ENCODE assay signal across 10 cellular contexts in genomic region chr4:185567828-185568442, GRCh38. TPM values are rescaled to one million over a fixed set of nuclear protein-coding genes. Genes with fewer than 3 reads are reported as not detected.
A peak's percentile ranks its signal among the peaks of the same experiment; 100 is the strongest.
DNase-seq lines count a peak whose midpoint lies in the region; ATAC-seq and TF ChIP-seq lines count a peak whose summit lies in the region.
"Had no signal": no experiment of that assay in that cellular context is flagged by ENCODE, and none has a peak within 500 bp of the region (broad histone marks: within the 10 kb centered on the region; RNA-seq: fewer than 3 reads in every experiment).

No MANE protein-coding gene starts in this region.

- peaks cover 37% of the 10 kb centered on the region for H3K4me1 ChIP-seq in SJCRH30
- H3K4me1 ChIP-seq in tibial artery: peaks cover 0 to 52% (median 37%) of the 10 kb centered on the region in 4 donors
- H3K4me1 ChIP-seq in HAP-1: no peaks in the 10 kb centered on the region

- intact Hi-C loops in tibial artery (cut with DNase I; ENCODE audit: low total_unique reads): no loop called here
- intact Hi-C loops in activated CD4-positive, alpha-beta T cell treated with anti-CD3 and anti-CD28 coated beads, Interleukin-2, amount 10 ng/mL, durations not matched to agents 24 days and 14 days (cut with micrococcal nuclease): no loop called here

- no peaks in the 10 kb centered on the region for H3K36me3 Mint-ChIP-seq in nephron (ENCODE audit: low read depth)
- H3K36me3 Mint-ChIP-seq in activated CD4-positive, alpha-beta T cell treated with anti-CD3 and anti-CD28 coated beads, Interleukin-2, amount 10 ng/mL, durations not matched to agents 24 days and 14 days (ENCODE audit: low read depth): no peaks in the 10 kb centered on the region

- DNase-seq in SJCRH30 (peak; percentile 87 to 90), fibroblast of pulmonary artery (ENCODE audit: low read depth) (peak; percentile 91), tibial artery (peak; percentile 55 to 84), NCI-H2196 (lab: John Stamatoyannopoulos, UW; ENCODE audit: unreplicated experiment) (no peak), HAP-1 (ENCODE audit: low spot score in 2 of 2) (no peak)
- DNase-seq in activated CD4-positive, alpha-beta T cell treated with anti-CD3 and anti-CD28 coated beads, Interleukin-2, amount 10 ng/mL, durations not matched to agents 24 days and 14 days: no peak
- DNase-seq: NCI-H524 treated with DMSO at 0.1 percent for 48 hours, retina had no signal

- peak overlapping the region; percentile 90 to 94 (median 94) for H3K27ac Mint-ChIP-seq in nephron
- H3K27ac Mint-ChIP-seq in activated CD4-positive, alpha-beta T cell treated with anti-CD3 and anti-CD28 coated beads, Interleukin-2, amount 10 ng/mL, durations not matched to agents 24 days and 14 days: no peak overlapping the region

- in situ Hi-C loops in HAP-1 (cut with MboI; ENCODE audit: low sequenced_read_pairs): no loop called here

- H3K27me3 ChIP-seq in SJCRH30 (no peaks in the 10 kb centered on the region), tibial artery (no peaks in the 10 kb centered on the region), HAP-1 (ENCODE audit: low read depth) (no peaks in the 10 kb centered on the region)

- H3K36me3 ChIP-seq in SJCRH30: no peaks in the 10 kb centered on the region
- no peaks in the 10 kb centered on the region for H3K36me3 ChIP-seq in tibial artery
- no peaks in the 10 kb centered on the region for H3K36me3 ChIP-seq in HAP-1 (replicated peaks)

- H3K9me3 ChIP-seq in SJCRH30 (replicated peaks): peaks cover 5% of the 10 kb centered on the region; the same call in 1 of the 2 replicates
- no peaks in the 10 kb centered on the region for H3K9me3 ChIP-seq in tibial artery
- H3K9me3 ChIP-seq in HAP-1: no peaks in the 10 kb centered on the region; the same call in 1 of the 2 replicates

- TF ChIP-seq CTCF in fibroblast of pulmonary artery (IDR thresholded peaks at IDR 0.05; ENCODE audit: low read length, missing control alignments): no peak
- TF ChIP-seq CTCF in nephron (IDR thresholded peaks at IDR 0.05; ENCODE audit: unreplicated experiment in 3 of 3): no peak
- TF ChIP-seq CTCF in tibial artery (IDR thresholded peaks at IDR 0.05): no peak

- peaks cover 54% of the 10 kb centered on the region for H3K4me1 Mint-ChIP-seq in nephron
- no peaks in the 10 kb centered on the region for H3K4me1 Mint-ChIP-seq in activated CD4-positive, alpha-beta T cell treated with anti-CD3 and anti-CD28 coated beads, Interleukin-2, amount 10 ng/mL, durations not matched to agents 24 days and 14 days

- peaks cover 3% of the 10 kb centered on the region for H3K9me3 Mint-ChIP-seq in nephron
- no peaks in the 10 kb centered on the region for H3K9me3 Mint-ChIP-seq in activated CD4-positive, alpha-beta T cell treated with anti-CD3 and anti-CD28 coated beads, Interleukin-2, amount 10 ng/mL, durations not matched to agents 24 days and 14 days

- no peak for ATAC-seq in HG03342 (IDR thresholded peaks at IDR 0.05; ENCODE audit: unreplicated experiment)

- peak overlapping the region; percentile 48 for H3K4me3 ChIP-seq in SJCRH30
- no peak overlapping the region for H3K4me3 ChIP-seq in fibroblast of pulmonary artery (replicated peaks; ENCODE audit: low read depth, low read length)
- H3K4me3 ChIP-seq in tibial artery: peak overlapping the region in 1 of 2 donors; percentile 6
- H3K4me3 ChIP-seq in HAP-1: no peak overlapping the region

- H3K4me3 Mint-ChIP-seq in nephron: peak overlapping the region in 2 of 3 experiments; percentile 8 to 56
- H3K4me3 Mint-ChIP-seq in activated CD4-positive, alpha-beta T cell treated with anti-CD3 and anti-CD28 coated beads, Interleukin-2, amount 10 ng/mL, durations not matched to agents 24 days and 14 days: no peak overlapping the region

- peak overlapping the region; percentile 97 for H3K27ac ChIP-seq in SJCRH30
- H3K27ac ChIP-seq in tibial artery: peak overlapping the region; percentile 92 to 94

- H3K27me3 Mint-ChIP-seq in nephron (ENCODE audit: low read depth): peaks cover 3% of the 10 kb centered on the region
- H3K27me3 Mint-ChIP-seq in activated CD4-positive, alpha-beta T cell treated with anti-CD3 and anti-CD28 coated beads, Interleukin-2, amount 10 ng/mL, durations not matched to agents 24 days and 14 days: no peaks in the 10 kb centered on the region

RNA-seq across cellular contexts. Expression of gene PDLIM3, which starts 32.6 kb away (rescaled TPM):
- total RNA-seq in SJCRH30 (2014; rRNA removed; shearing (Covaris generic)): 137 and 144 TPM in 2 replicates
- not detected in 2 replicates for total RNA-seq in activated CD4-positive, alpha-beta T cell treated with anti-CD3 and anti-CD28 coated beads, Interleukin-2, amount 10 ng/mL, durations not matched to agents 24 days and 14 days

Comparison
In these comparisons a context has a peak if more than half of its experiments do, and no peak if none do; other contexts are left out.
1. DNase-seq: peak in SJCRH30 (2 of 2), fibroblast of pulmonary artery (single experiment) and tibial artery (2 of 2); none in NCI-H2196 (single experiment), HAP-1 (0 of 2) and activated CD4-positive, alpha-beta T cell treated with anti-CD3 and anti-CD28 coated beads, Interleukin-2, amount 10 ng/mL, durations not matched to agents 24 days and 14 days (single experiment).
2. RNA of gene PDLIM3, which starts 32.6 kb away (total RNA-seq): 137 to 144 TPM in SJCRH30; not detected in activated CD4-positive, alpha-beta T cell treated with anti-CD3 and anti-CD28 coated beads, Interleukin-2, amount 10 ng/mL, durations not matched to agents 24 days and 14 days; every median in the first group is over 100 times any median in the second.